ENCODE assay signal across 18 cellular contexts in genomic region chr14:47619397-47619796, GRCh38. TPM values are rescaled to one million over a fixed set of nuclear protein-coding genes. Genes with fewer than 3 reads are reported as not detected.
"Had no signal": no experiment of that assay in that cellular context is flagged by ENCODE, and none has a peak within 500 bp of the region (broad histone marks: within the 10 kb centered on the region; RNA-seq: fewer than 3 reads in every experiment).

No MANE protein-coding gene starts in this region.

- H3K9ac ChIP-seq: neural progenitor cell, parathyroid adenoma had no signal

- H3K4me2 ChIP-seq: neural progenitor cell had no signal

- H3K79me2 ChIP-seq: parathyroid adenoma had no signal

- ATAC-seq: activated CD8-positive, alpha-beta T cell treated with anti-CD3 and anti-CD28 coated beads for 36 hours; activated naive CD8-positive, alpha-beta T cell treated with anti-CD3 and anti-CD28 coated beads, Interleukin-2, amount 50 U/mL, for 24 hours; gastrocnemius medialis; T-helper 17 cell had no signal

- H3K27me3 ChIP-seq: ascending aorta, gastrocnemius medialis, neural progenitor cell, thyroid gland, uterus had no signal

- H3K4me3 ChIP-seq: ascending aorta, coronary artery, gastrocnemius medialis, lung, neural progenitor cell, skin epidermis, thyroid gland, uterus had no signal

- H3K36me3 ChIP-seq: ascending aorta, gastrocnemius medialis, neural progenitor cell, thyroid gland, uterus had no signal

- H3K9me3 ChIP-seq: ascending aorta, gastrocnemius medialis, thyroid gland, uterus had no signal

- H2AFZ ChIP-seq: neural progenitor cell, parathyroid adenoma had no signal

- H3K4me1 ChIP-seq: ascending aorta, gastrocnemius medialis, neural progenitor cell, parathyroid adenoma, thyroid gland, uterus had no signal

- H3K27ac ChIP-seq: ascending aorta, coronary artery, epithelial cell of prostate, gastrocnemius medialis, neural progenitor cell, parathyroid adenoma, skin epidermis, thyroid gland, uterus had no signal

- DNase-seq: activated CD4-positive, CD25-positive, alpha-beta regulatory T cell treated with anti-CD3 and anti-CD28 coated beads, Interleukin-2, amount 50 U/mL, for 72 hours; activated CD8-positive, alpha-beta memory T cell treated with anti-CD3 and anti-CD28 coated beads, Interleukin-2, amount 50 U/mL, for 4 hours; activated CD8-positive, alpha-beta T cell treated with anti-CD3 and anti-CD28 coated beads for 36 hours; activated naive CD8-positive, alpha-beta T cell treated with anti-CD3 and anti-CD28 coated beads, Interleukin-2, amount 50 U/mL, for 24 hours; central memory CD4-positive, alpha-beta T cell; effector CD8-positive, alpha-beta T cell; gastrocnemius medialis; midbrain; T-helper 17 cell; thyroid gland; uterus had no signal

RNA-seq across cellular contexts. Expression of gene MDGA2, which starts 56.0 kb away (rescaled TPM):
- total RNA-seq: activated CD8-positive, alpha-beta T cell treated with anti-CD3 and anti-CD28 coated beads for 36 hours; ascending aorta; gastrocnemius medialis; T-helper 17 cell; thyroid gland had no signal
